Comparison of ENCODE assay signal across 18 cellular contexts in genomic region chr2:81304154-81304830, GRCh38.
DNase-seq lines count a peak whose midpoint lies in the region; ATAC-seq and TF ChIP-seq lines count a peak whose summit lies in the region.
"Had no signal": no experiment of that assay in that cellular context is flagged by ENCODE, and none has a peak within 500 bp of the region (broad histone marks: within the 10 kb centered on the region; RNA-seq: fewer than 3 reads in every experiment).

No MANE protein-coding gene starts in this region.

- H3K36me3 ChIP-seq in GM23338 (ENCODE audit: insufficient read depth): no peaks in the 10 kb centered on the region
- no peaks in the 10 kb centered on the region for H3K36me3 ChIP-seq in ovary
- H3K36me3 ChIP-seq: esophagus squamous epithelium had no signal

- H3K4me3 ChIP-seq in GM23338: no peak overlapping the region
- no peak overlapping the region for H3K4me3 ChIP-seq in epithelial cell of esophagus (ENCODE audit: low read length)
- H3K4me3 ChIP-seq in ovary: no peak overlapping the region
- H3K4me3 ChIP-seq: esophagus squamous epithelium had no signal

- no peak for TF ChIP-seq EP300 in ovary (IDR thresholded peaks at IDR 0.05)

- ATAC-seq in GM23338 (peak; percentile 63), GM19455 (IDR thresholded peaks at IDR 0.05; ENCODE audit: unreplicated experiment) (no peak), GM21528 (IDR thresholded peaks at IDR 0.05; ENCODE audit: low FRiP score, unreplicated experiment) (no peak)
- ATAC-seq: activated CD8-positive, alpha-beta T cell treated with anti-CD3 and anti-CD28 coated beads, Interleukin-2, amount 10 ng/mL, durations not matched to agents 7 days and 5 days; Panc1 had no signal

- no peaks in the 10 kb centered on the region for H4K20me1 ChIP-seq in GM23338 (replicated peaks; ENCODE audit: insufficient read depth)

- no peaks in the 10 kb centered on the region for H3K79me2 ChIP-seq in GM23338 (replicated peaks; ENCODE audit: insufficient read depth)

- H3K4me3 Mint-ChIP-seq in GM23338: no peak overlapping the region
- H3K4me3 Mint-ChIP-seq in neural crest cell: peak overlapping the region; percentile 1
- H3K4me3 Mint-ChIP-seq: activated CD8-positive, alpha-beta T cell treated with anti-CD3 and anti-CD28 coated beads, Interleukin-2, amount 10 ng/mL, durations not matched to agents 7 days and 5 days; dendritic cell treated with granulocyte-macrophage colony-stimulating factor and Interleukin-4, amounts not matched to agents 40 ng/mL and 50 ng/mL, for 4 days had no signal

- whole genome bisulfite sequencing in ovary, 3 donors: 23 to 29% (median 24%) methylated on average over 9 of the region's 9 CpGs

- no peak for TF ChIP-seq POLR2A in ovary (IDR thresholded peaks at IDR 0.05)

- TF ChIP-seq CTCF in GM23338 (conservative IDR thresholded peaks at IDR 0.05; ENCODE audit: low read depth in 2 of 2) (no peak), epithelial cell of esophagus (IDR thresholded peaks at IDR 0.05; ENCODE audit: insufficient read depth, low read depth, low read length, missing control alignments) (no peak), neural crest cell (conservative IDR thresholded peaks at IDR 0.05) (no peak), ovary (IDR thresholded peaks at IDR 0.05) (no peak)

- H3K9me2 ChIP-seq in GM23338 (ENCODE audit: insufficient read depth): peaks cover 5% of the 10 kb centered on the region; the same call in 1 of the 2 replicates

- H3K27ac Mint-ChIP-seq in GM23338: no peak overlapping the region
- H3K27ac Mint-ChIP-seq in neural crest cell (ENCODE audit: unreplicated experiment): peak overlapping the region; percentile 89
- H3K27ac Mint-ChIP-seq: activated CD8-positive, alpha-beta T cell treated with anti-CD3 and anti-CD28 coated beads, Interleukin-2, amount 10 ng/mL, durations not matched to agents 7 days and 5 days; activated T-helper 2 cell treated with anti-CD3 and anti-CD28 coated beads, Interferon-gamma antibody, Interleukin-2, Interleukin-4, amounts not matched to agents 10 μg/mL and 5 μg/mL and 100 μg/mL, durations not matched to agents 14 hours and 24 hours and 36 hours; dendritic cell treated with granulocyte-macrophage colony-stimulating factor and Interleukin-4, amounts not matched to agents 40 ng/mL and 50 ng/mL, for 4 days had no signal

- no peak overlapping the region for H3K4me2 ChIP-seq in GM23338

- peaks cover 7% of the 10 kb centered on the region; the same call in 2 of the 3 replicates for H3K4me1 Mint-ChIP-seq in GM23338
- peaks cover 8% of the 10 kb centered on the region for H3K4me1 Mint-ChIP-seq in neural crest cell

- peak overlapping the region; percentile 85 for H2AFZ ChIP-seq in GM23338

- no peaks in the 10 kb centered on the region for H3K9me3 ChIP-seq in ovary

- H3K9me3 Mint-ChIP-seq in GM23338 (peaks cover 2% of the 10 kb centered on the region; the same call in 2 of the 3 replicates), neural crest cell (peaks cover 4% of the 10 kb centered on the region)

- no peaks in the 10 kb centered on the region for H3F3A ChIP-seq in GM23338 (replicated peaks; ENCODE audit: low read depth)

- intact Hi-C loops in ovary (cut with DNase I): no loop called here

- H3K27me3 ChIP-seq in GM23338 (ENCODE audit: insufficient read depth) (no peaks in the 10 kb centered on the region), ovary (no peaks in the 10 kb centered on the region)
- H3K27me3 ChIP-seq: esophagus squamous epithelium had no signal

- H3K4me1 ChIP-seq in GM23338 (ENCODE audit: insufficient read depth): no peaks in the 10 kb centered on the region
- no peaks in the 10 kb centered on the region for H3K4me1 ChIP-seq in ovary (ENCODE audit: insufficient read depth)
- H3K4me1 ChIP-seq: esophagus squamous epithelium had no signal

- H3K27me3 Mint-ChIP-seq in GM23338 (ENCODE audit: insufficient read depth, low read depth, poor library complexity) (no peaks in the 10 kb centered on the region), neural crest cell (ENCODE audit: low read depth) (no peaks in the 10 kb centered on the region)
- H3K27me3 Mint-ChIP-seq: dendritic cell treated with granulocyte-macrophage colony-stimulating factor and Interleukin-4, amounts not matched to agents 40 ng/mL and 50 ng/mL, for 4 days had no signal

- H3K36me3 Mint-ChIP-seq in GM23338 (ENCODE audit: low read depth) (no peaks in the 10 kb centered on the region), neural crest cell (ENCODE audit: low read depth) (no peaks in the 10 kb centered on the region)

- H3K27ac ChIP-seq in GM23338 (ENCODE audit: low read depth): no peak overlapping the region
- H3K27ac ChIP-seq in ovary: no peak overlapping the region
- H3K27ac ChIP-seq: esophagus squamous epithelium had no signal

- DNase-seq in GM23338 (ENCODE audit: low spot score) (peak; percentile 43), OCI-M1 (lab: John Stamatoyannopoulos, UW) (peak; percentile 6), epithelial cell of esophagus (ENCODE audit: low read depth) (peak; percentile 9), neural crest cell (ENCODE audit: low read depth, low spot score) (no peak), ovary (no peak), inferior parietal cortex (ENCODE audit: extremely low spot score) (no peak)
- DNase-seq: activated CD8-positive, alpha-beta T cell treated with anti-CD3 and anti-CD28 coated beads, Interleukin-2, amount 10 ng/mL, durations not matched to agents 7 days and 5 days; aorta; esophagus squamous epithelium; NCI-H1930; NCI-H526 treated with DMSO at 0.1 percent for 48 hours; stimulated activated CD4-positive, alpha-beta T cell treated with anti-CD3 and anti-CD28 coated beads, Interleukin-12 subunit alpha, Interleukin-12 subunit beta, amount 100 ng/mL, for 4 hours; stimulated activated naive CD4-positive, alpha-beta T cell treated with Interleukin-2 at 50 U/mL for 16 hours had no signal

TF ChIP-seq in GM23338, 12 proteins besides CTCF, POLR2A, EP300 and RAD21:
- TF ChIP-seq ZNF462 (CRISPR knock-in tag; IDR thresholded peaks at IDR 0.05): no peak
- TF ChIP-seq EZH2phosphoT487 (IDR thresholded peaks at IDR 0.05; ENCODE audit: unreplicated experiment): no peak
- TF ChIP-seq JUNB (IDR thresholded peaks at IDR 0.05; ENCODE audit: unreplicated experiment): no peak
- no peak for TF ChIP-seq NANOG (IDR thresholded peaks at IDR 0.05; ENCODE audit: borderline replicate concordance)
- no peak for TF ChIP-seq EZH2 (IDR thresholded peaks at IDR 0.05; ENCODE audit: low read depth, unreplicated experiment)
- TF ChIP-seq STAT1 (IDR thresholded peaks at IDR 0.05; ENCODE audit: unreplicated experiment): no peak
- no peak for TF ChIP-seq ZNF331 (CRISPR knock-in tag; IDR thresholded peaks at IDR 0.05; ENCODE audit: low read depth)

Comparison
In these comparisons a context has a peak if more than half of its experiments do, and no peak if none do; other contexts are left out.
1. DNase-seq: peak in GM23338 (single experiment), OCI-M1 (single experiment) and epithelial cell of esophagus (single experiment); none in neural crest cell (single experiment), ovary (0 of 5) and inferior parietal cortex (single experiment).